Comparison of ENCODE assay signal across 16 cellular contexts in genomic region chr13:61162636-61163035, GRCh38.
DNase-seq lines count a peak whose midpoint lies in the region; TF ChIP-seq lines count a peak whose summit lies in the region.
"Had no signal": no experiment of that assay in that cellular context is flagged by ENCODE, and none has a peak within 500 bp of the region (broad histone marks: within the 10 kb centered on the region; RNA-seq: fewer than 3 reads in every experiment).

No MANE protein-coding gene starts in this region.

- no peak for TF ChIP-seq CTCF in esophagus muscularis mucosa (IDR thresholded peaks at IDR 0.05)

- H3K27me3 ChIP-seq in esophagus muscularis mucosa: no peaks in the 10 kb centered on the region
- H3K27me3 ChIP-seq in skeletal muscle tissue (ENCODE audit: control insufficient read depth in 3 of 3, insufficient read depth in 3 of 3, low read length in 3 of 3): no peaks in the 10 kb centered on the region
- no peaks in the 10 kb centered on the region for H3K27me3 ChIP-seq in MG63
- H3K27me3 ChIP-seq: BE2C had no signal

- H3K4me3 ChIP-seq in esophagus muscularis mucosa: no peak overlapping the region
- H3K4me3 ChIP-seq in skeletal muscle tissue (ENCODE audit: low read length in 3 of 3): no peak overlapping the region
- H3K4me3 ChIP-seq in MG63: no peak overlapping the region

- H3K4me1 ChIP-seq in esophagus muscularis mucosa (peaks cover 8 to 28% (median 21%) of the 10 kb centered on the region in 4 donors), skeletal muscle tissue (ENCODE audit: control insufficient read depth in 3 of 3, insufficient read depth in 3 of 3, low read length in 3 of 3) (no peaks in the 10 kb centered on the region)
- H3K4me1 ChIP-seq: BE2C had no signal

- TF ChIP-seq EP300 in esophagus muscularis mucosa (IDR thresholded peaks at IDR 0.05): no peak

- H3K9ac ChIP-seq in skeletal muscle tissue (ENCODE audit: low read depth in 1 of 3, low read length in 3 of 3): no peak overlapping the region

- no peaks in the 10 kb centered on the region for H3K9me3 ChIP-seq in esophagus muscularis mucosa
- H3K9me3 ChIP-seq in skeletal muscle tissue (ENCODE audit: control insufficient read depth in 3 of 3, low read length in 3 of 3): no peaks in the 10 kb centered on the region
- H3K9me3 ChIP-seq in MG63: no peaks in the 10 kb centered on the region
- H3K9me3 ChIP-seq: BE2C had no signal

- TF ChIP-seq POLR2A in esophagus muscularis mucosa (IDR thresholded peaks at IDR 0.05; ENCODE audit: low read depth): no peak

- intact Hi-C loops in esophagus muscularis mucosa (cut with DNase I): no loop called here

- H3K27ac ChIP-seq in esophagus muscularis mucosa (replicated peaks in 1 of 4): peak overlapping the region; percentile 55 to 71 (median 68)
- H3K27ac ChIP-seq in skeletal muscle tissue (ENCODE audit: low read depth, low read length): peak overlapping the region; percentile 5

- 26% methylated on average over 1 of the region's 1 CpG for WGBS in esophagus muscularis mucosa

- DNase-seq in RKO (ENCODE audit: low spot score) (peak; percentile 20), esophagus muscularis mucosa (ENCODE audit: extremely low spot score) (no peak), inferior parietal cortex (ENCODE audit: extremely low spot score) (peak; percentile 51), T1000 (lab: John Stamatoyannopoulos, UW) (no peak), MG63 (no peak), LoVo (ENCODE audit: low spot score) (no peak), NCI-H748 treated with DMSO at 0.1 percent for 48 hours (lab: John Stamatoyannopoulos, UW) (no peak)
- DNase-seq: activated CD8-positive, alpha-beta T cell treated with anti-CD3 and anti-CD28 coated beads for 36 hours; activated gamma-delta T cell treated with Interleukin-2 at 50 U/mL for 16 hours; activated naive CD8-positive, alpha-beta T cell treated with anti-CD3 and anti-CD28 coated beads, Interleukin-2, amount 50 U/mL, for 24 hours; BE2C; Kasumi-1; left colon; NCI-H1092; NCI-H2029 had no signal

- H3K36me3 ChIP-seq in esophagus muscularis mucosa (no peaks in the 10 kb centered on the region), skeletal muscle tissue (ENCODE audit: control insufficient read depth in 3 of 3, insufficient read depth in 3 of 3, low read length in 3 of 3) (no peaks in the 10 kb centered on the region), MG63 (no peaks in the 10 kb centered on the region)
- H3K36me3 ChIP-seq: BE2C had no signal

Comparison
In these comparisons a context has a peak if more than half of its experiments do, and no peak if none do; other contexts are left out.
1. DNase-seq: peak in RKO (single experiment) and inferior parietal cortex (single experiment); none in esophagus muscularis mucosa (single experiment), T1000 (single experiment), MG63 (single experiment), LoVo (single experiment) and NCI-H748 treated with DMSO at 0.1 percent for 48 hours (single experiment).